ENCODE assay signal across 12 cellular contexts in the genomic region with DNA sequence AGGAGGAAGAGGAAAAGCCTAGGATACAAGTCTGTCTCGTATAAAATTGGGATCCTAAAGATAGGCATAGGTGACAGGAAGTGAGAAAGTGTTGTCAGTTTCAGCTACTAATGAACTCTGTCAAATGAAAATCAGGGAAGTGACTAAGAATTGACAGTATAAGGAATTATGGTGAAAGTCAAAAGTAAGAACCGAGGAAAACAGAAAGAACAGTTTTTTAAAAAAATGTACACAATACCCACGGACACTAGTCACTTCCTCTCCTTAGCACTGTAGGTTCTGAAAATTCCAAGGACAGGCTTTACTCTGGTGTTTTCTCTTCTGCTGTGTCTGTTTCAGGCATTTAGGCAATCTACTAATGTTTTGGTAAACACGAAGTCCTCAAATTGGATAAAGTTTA. TPM values are rescaled to one million over a fixed set of nuclear protein-coding genes. Genes with fewer than 3 reads are reported as not detected.
DNase-seq lines count a peak whose midpoint lies in the region; ATAC-seq, FAIRE-seq and TF ChIP-seq lines count a peak whose summit lies in the region.
"Had no signal": no experiment of that assay in that cellular context is flagged by ENCODE, and none has a peak within 500 bp of the region (broad histone marks: within the 10 kb centered on the region; RNA-seq: fewer than 3 reads in every experiment).

No MANE protein-coding gene starts in this region.

- intact Hi-C loops in CD14-positive monocyte (cut with micrococcal nuclease) = loop anchor here in 1 of 2 donors (5.0 kb wide), 1 partner anchor 243 kb away; no protein-coding TSS in a partner anchor
- intact Hi-C loops in IMR-90 (cut with micrococcal nuclease) = no loop called here
- intact Hi-C loops in left ventricle myocardium inferior (cut with micrococcal nuclease) = no loop called here

- H3K9ac ChIP-seq in IMR-90 (ENCODE audit: low read depth, low read length) = no peak overlapping the region; the same call in 1 of the 2 replicates
- no peak overlapping the region for H3K9ac ChIP-seq in adipocyte (ENCODE audit: low read length)
- H3K9ac ChIP-seq in keratinocyte (ENCODE audit: control insufficient read depth, extremely low read depth, insufficient read depth, low read length) = no peak overlapping the region

- peak overlapping the region; percentile 94; the same call in 1 of the 2 replicates for H4K5ac ChIP-seq in IMR-90 (ENCODE audit: low read depth, low read length)

- dilution Hi-C loops in IMR-90 (cut with HindIII; ENCODE audit: low sequenced_read_pairs, unreplicated experiment) (no loop called here), keratinocyte (cut with MboI; ENCODE audit: extremely low pct_ligation_motif_present, low sequenced_read_pairs) (no loop called here)

- peak overlapping the region; percentile 28; the same call in 1 of the 2 replicates for H3K4me3 ChIP-seq in IMR-90 (ENCODE audit: insufficient read depth, low read depth, low read length)
- H3K4me3 ChIP-seq in adipocyte (ENCODE audit: low read length) = no peak overlapping the region
- no peak overlapping the region for H3K4me3 ChIP-seq in keratinocyte (ENCODE audit: control insufficient read depth in 2 of 3, extremely low read depth in 1 of 3, insufficient read depth in 2 of 3, low read depth in 1 of 3, low read length in 3 of 3)
- no peak overlapping the region for H3K4me3 ChIP-seq in left ventricle myocardium inferior
- H3K4me3 ChIP-seq: mucosa of descending colon had no signal

- peak overlapping the region; percentile 92 for H2BK5ac ChIP-seq in IMR-90 (ENCODE audit: low read depth, low read length, poor library complexity, severe bottlenecking)

- no peak for FAIRE-seq in keratinocyte (lab: Jason Lieb, UNC)

- H3K27ac ChIP-seq in IMR-90 (ENCODE audit: insufficient read depth, low read length) = no peak overlapping the region
- peak overlapping the region; percentile 29 for H3K27ac ChIP-seq in keratinocyte (ENCODE audit: control insufficient read depth, insufficient read depth, low read length)
- H3K27ac ChIP-seq in left ventricle myocardium inferior (replicated peaks) = no peak overlapping the region

- no peak overlapping the region; the same call in 1 of the 2 replicates for H3K4ac ChIP-seq in IMR-90 (ENCODE audit: low read depth, low read length)

- no peaks in the 10 kb centered on the region for H3K27me3 Mint-ChIP-seq in CD14-positive monocyte (ENCODE audit: low read depth in 3 of 3)

- H2BK20ac ChIP-seq in IMR-90 (ENCODE audit: low read depth, low read length) = no peak overlapping the region

- H3K27me3 ChIP-seq in IMR-90 (ENCODE audit: control insufficient read depth, insufficient read depth, low read length) = no peaks in the 10 kb centered on the region
- H3K27me3 ChIP-seq in adipocyte (replicated peaks; ENCODE audit: control insufficient read depth, insufficient read depth, low read length) = no peaks in the 10 kb centered on the region
- H3K27me3 ChIP-seq in keratinocyte (ENCODE audit: control insufficient read depth, extremely low read depth, insufficient read depth, low read length) = no peaks in the 10 kb centered on the region
- H3K27me3 ChIP-seq in left ventricle myocardium inferior (ENCODE audit: low read depth) = no peaks in the 10 kb centered on the region

- H3K36me3 ChIP-seq in IMR-90 (ENCODE audit: control insufficient read depth, insufficient read depth, low read length) (peaks cover 2% of the 10 kb centered on the region; the same call in 1 of the 2 replicates), adipocyte (ENCODE audit: control insufficient read depth, insufficient read depth, low read length, severe bottlenecking) (peaks cover 55% of the 10 kb centered on the region), keratinocyte (ENCODE audit: control insufficient read depth in 2 of 2, extremely low read depth in 1 of 2, insufficient read depth in 2 of 2, low read length in 2 of 2) (peaks cover 2 to 9% of the 10 kb centered on the region in 2 experiments), left ventricle myocardium inferior (peaks cover 50% of the 10 kb centered on the region)

- peaks cover 11% of the 10 kb centered on the region for H3K4me1 Mint-ChIP-seq in CD14-positive monocyte

- H2BK120ac ChIP-seq in IMR-90 (ENCODE audit: low read depth, low read length) = no peak overlapping the region

- peak overlapping the region; percentile 51 for H3K14ac ChIP-seq in IMR-90 (replicated peaks; ENCODE audit: low read depth, low read length)

- no peak overlapping the region for H3K23ac ChIP-seq in IMR-90 (ENCODE audit: low read depth, low read length)

- no peaks in the 10 kb centered on the region for H4K20me1 ChIP-seq in IMR-90 (ENCODE audit: insufficient read depth, low read length)
- no peaks in the 10 kb centered on the region for H4K20me1 ChIP-seq in keratinocyte (ENCODE audit: control insufficient read depth, extremely low read depth, insufficient read depth, low read length)

- CTCF ChIA-PET in IMR-90 (lab: Yijun Ruan, JAX) = interaction anchor here (0.5 kb wide), 1 partner anchor 528 kb away, joined by 3 read pairs; no protein-coding TSS in a partner anchor

- H3K79me1 ChIP-seq in IMR-90 (ENCODE audit: low read depth in 1 of 2, low read length in 2 of 2) = peaks cover 11 to 25% of the 10 kb centered on the region in 2 experiments; a peak in 3 of 4 replicates

- H3K4me2 ChIP-seq in IMR-90 (ENCODE audit: low read depth, low read length) = peak overlapping the region; percentile 96; the same call in 1 of the 2 replicates
- H3K4me2 ChIP-seq in keratinocyte (ENCODE audit: control insufficient read depth, extremely low read depth, insufficient read depth, low read depth, low read length) = no peak overlapping the region

- peaks cover 8% of the 10 kb centered on the region for H3K79me2 ChIP-seq in keratinocyte (ENCODE audit: control insufficient read depth, insufficient read depth, low read length)

- H2BK15ac ChIP-seq in IMR-90 (ENCODE audit: low read depth, low read length) = no peak overlapping the region

- no peak for TF ChIP-seq CTCF in CD14-positive monocyte (IDR thresholded peaks at IDR 0.05)
- TF ChIP-seq CTCF in IMR-90 (conservative IDR thresholded peaks at IDR 0.05; ENCODE audit: low read depth, low read length) = no peak
- TF ChIP-seq CTCF in keratinocyte (optimal IDR thresholded peaks at IDR 0.05 in 1 of 3, IDR thresholded peaks at IDR 0.05 in 1 of 3, conservative IDR thresholded peaks at IDR 0.05 in 1 of 3; ENCODE audit: extremely low read depth in 1 of 3, insufficient read depth in 2 of 3, low read length in 3 of 3) = no peak
- TF ChIP-seq CTCF in left ventricle myocardium inferior (IDR thresholded peaks at IDR 0.05; ENCODE audit: borderline replicate concordance) = no peak

- no TSS peak for BruUV-seq in IMR-90 (replicated peaks; lab: Mats Ljungman, UMichigan)

- in situ Hi-C loops in IMR-90 (cut with MboI; ENCODE audit: low sequenced_read_pairs) = no loop called here

- H3K27ac Mint-ChIP-seq in CD14-positive monocyte = peak overlapping the region; percentile 3 to 48 (median 26)

- no peak overlapping the region for H2AK5ac ChIP-seq in IMR-90 (ENCODE audit: low read depth, low read length)

- H2AFZ ChIP-seq in IMR-90 (replicated peaks; ENCODE audit: low read length, poor library complexity) (no peak overlapping the region), keratinocyte (ENCODE audit: control insufficient read depth, low read length) (no peak overlapping the region)

- TF ChIP-seq POLR2A in IMR-90 (IDR thresholded peaks at IDR 0.05; ENCODE audit: low read depth, low read length) = no peak

- 17% methylated on average over 1 of the region's 4 CpGs; no CpG with 5 or more reads in 1 of the 2 experiments for WGBS in IMR-90 (ENCODE audit: extremely low coverage in 2 of 2, insufficient read length in 1 of 2), 2 experiments

- peak overlapping the region in 1 of 2 experiments; percentile 41; a peak in 1 of 4 replicates for H4K8ac ChIP-seq in IMR-90 (ENCODE audit: low read depth in 2 of 2, low read length in 2 of 2)

- H3K9me3 ChIP-seq in IMR-90 (ENCODE audit: control insufficient read depth, insufficient read depth, low read length) = no peaks in the 10 kb centered on the region
- H3K9me3 ChIP-seq in adipocyte (ENCODE audit: control insufficient read depth, low read length) = no peaks in the 10 kb centered on the region
- H3K9me3 ChIP-seq in keratinocyte (ENCODE audit: control insufficient read depth, low read depth, low read length) = no peaks in the 10 kb centered on the region
- H3K9me3 ChIP-seq in left ventricle myocardium inferior (replicated peaks) = no peaks in the 10 kb centered on the region
- H3K9me3 ChIP-seq: mucosa of descending colon had no signal

- no peak for TF ChIP-seq RAD21 in IMR-90 (IDR thresholded peaks at IDR 0.05; ENCODE audit: low read length)

- H4K91ac ChIP-seq in IMR-90 (ENCODE audit: insufficient read depth, low read depth, low read length) = no peak overlapping the region

- no peak for DNase-seq in CD14-positive monocyte (ENCODE audit: low spot score)
- peak; percentile 60 for DNase-seq in IMR-90
- peak; percentile 48 for DNase-seq in adipocyte (ENCODE audit: low read depth)
- no peak for DNase-seq in keratinocyte (ENCODE audit: low read depth, low spot score)
- no peak for DNase-seq in left ventricle myocardium inferior
- no peak for DNase-seq in stimulated activated naive CD4-positive, alpha-beta T cell (lab: John Stamatoyannopoulos, UW)
- DNase-seq: activated CD8-positive, alpha-beta memory T cell treated with anti-CD3 and anti-CD28 coated beads, Interleukin-2, amount 50 U/mL, for 48 hours; hypothalamus; mucosa of descending colon; T-helper 2 cell had no signal

- H3K56ac ChIP-seq in IMR-90 (ENCODE audit: extremely low read depth, insufficient read depth, low read length) = peak overlapping the region; percentile 30

- H3K9me1 ChIP-seq in IMR-90 (ENCODE audit: insufficient read depth, low read length) = peaks cover 6% of the 10 kb centered on the region; the same call in 1 of the 2 replicates
- no peaks in the 10 kb centered on the region for H3K9me1 ChIP-seq in keratinocyte (ENCODE audit: control insufficient read depth, extremely low read depth, insufficient read depth, low read length)

- no peaks in the 10 kb centered on the region for H3K9me3 Mint-ChIP-seq in CD14-positive monocyte

- H2AK9ac ChIP-seq in IMR-90 (replicated peaks; ENCODE audit: low read depth, low read length, poor library complexity) = no peak overlapping the region

- H3K36me3 Mint-ChIP-seq in CD14-positive monocyte = peaks cover 20 to 42% of the 10 kb centered on the region in 2 donors

- H3K18ac ChIP-seq in IMR-90 (ENCODE audit: low read depth, low read length) = peak overlapping the region; percentile 89; the same call in 1 of the 2 replicates

- no peak overlapping the region for H3K4me3 Mint-ChIP-seq in CD14-positive monocyte

- ATAC-seq in IMR-90 (ENCODE audit: low read depth) (peak; percentile 94), GM19452 (IDR thresholded peaks at IDR 0.05; ENCODE audit: unreplicated experiment) (no peak), HG03025 (IDR thresholded peaks at IDR 0.05; ENCODE audit: low FRiP score, unreplicated experiment) (no peak)
- ATAC-seq: mucosa of descending colon had no signal

- H3K4me1 ChIP-seq in IMR-90 (ENCODE audit: control insufficient read depth, insufficient read depth, low read length) = peaks cover 4% of the 10 kb centered on the region
- H3K4me1 ChIP-seq in adipocyte (ENCODE audit: control insufficient read depth, insufficient read depth, low read length) = no peaks in the 10 kb centered on the region
- H3K4me1 ChIP-seq in keratinocyte (ENCODE audit: control insufficient read depth, extremely low read depth, insufficient read depth, low read length) = peaks cover 5% of the 10 kb centered on the region
- peaks cover 3% of the 10 kb centered on the region for H3K4me1 ChIP-seq in left ventricle myocardium inferior

- POLR2A ChIA-PET in IMR-90 (lab: Charles Lee; ENCODE audit: unreplicated experiment) = no interaction called here

RNA-seq across cellular contexts. Expression of a gene that starts 42.3 kb away (rescaled TPM):
- polyA plus RNA-seq in CD14-positive monocyte (10 to 100 TPM; 10.2 to 13.2 TPM), IMR-90 (2012; rRNA removed) (11.7 and 12.7 TPM in 2 replicates), keratinocyte (26.2 to 51.0 TPM (median 29.1 TPM) in 3 replicates)
- total RNA-seq in IMR-90 (2012; rRNA removed) (21.9 and 41.4 TPM in 2 replicates), left ventricle myocardium inferior (93.2 TPM)
- 1.2 and 1.5 TPM in 2 replicates for polyA plus RNA-seq in IMR-90 (2012; cell fraction: cytosol; rRNA removed)
- polyA plus RNA-seq in IMR-90 (2012; cell fraction: nucleus; rRNA removed; ENCODE audit: low replicate concordance) = 0.53 and 6.8 TPM in 2 replicates
- polyA plus RNA-seq in keratinocyte (2011; ENCODE audit: low read depth) = 206 TPM
- polyA plus RNA-seq in keratinocyte (2011; cell fraction: cytosol; rRNA removed) = 16.1 and 34.4 TPM in 2 replicates
- polyA plus RNA-seq in keratinocyte (2011; cell fraction: nucleus; rRNA removed) = 48.3 and 79.4 TPM in 2 replicates
- polyA plus RNA-seq in keratinocyte (2012; ENCODE audit: low replicate concordance) = 26.1 and 43.0 TPM in 2 replicates
- 4.9 to 45.8 TPM (median 18.1 TPM) in 3 replicates for polyA minus RNA-seq in keratinocyte
- polyA minus RNA-seq in keratinocyte (2011; cell fraction: cytosol; rRNA and poly(A)+ RNA removed) = 14.0 TPM
- 29.6 and 65.8 TPM in 2 replicates for polyA minus RNA-seq in keratinocyte (2011; cell fraction: nucleus; rRNA and poly(A)+ RNA removed)

Comparison
In these comparisons a context has a peak if more than half of its experiments do, and no peak if none do; other contexts are left out.
1. DNase-seq: peak in IMR-90 (single experiment) and adipocyte (single experiment); none in CD14-positive monocyte (single experiment), keratinocyte (single experiment), left ventricle myocardium inferior (single experiment) and stimulated activated naive CD4-positive, alpha-beta T cell (0 of 6).